Comparison of ENCODE assay signal across 20 cellular contexts in genomic region chr15:22240403-22240802, GRCh38.
DNase-seq lines count a peak whose midpoint lies in the region; ATAC-seq and TF ChIP-seq lines count a peak whose summit lies in the region.
"Had no signal": no experiment of that assay in that cellular context is flagged by ENCODE, and none has a peak within 500 bp of the region (broad histone marks: within the 10 kb centered on the region; RNA-seq: fewer than 3 reads in every experiment).

No MANE protein-coding gene starts in this region.

- H3K27me3 ChIP-seq in BLaER1 = no peaks in the 10 kb centered on the region

- H3K27ac Mint-ChIP-seq in CD14-positive monocyte (no peak overlapping the region), endothelial cell (ENCODE audit: unreplicated experiment) (no peak overlapping the region)
- H3K27ac Mint-ChIP-seq: B cell; CD4-positive, alpha-beta T cell; HFFc6 had no signal

- TF ChIP-seq CTCF in CD14-positive monocyte (IDR thresholded peaks at IDR 0.05) (no peak), endothelial cell (IDR thresholded peaks at IDR 0.05; ENCODE audit: unreplicated experiment) (no peak)

- intact Hi-C loops in CD14-positive monocyte (cut with micrococcal nuclease) = loop anchor here in 1 of 2 donors (10.0 kb wide), 1 partner anchor 1876 kb away; no protein-coding TSS in a partner anchor

- H3K36me3 Mint-ChIP-seq in CD14-positive monocyte (no peaks in the 10 kb centered on the region), endothelial cell (ENCODE audit: low read depth, unreplicated experiment) (peaks cover 45% of the 10 kb centered on the region)

- peak; percentile 10 for DNase-seq in CD14-positive monocyte (ENCODE audit: low spot score)
- DNase-seq in endothelial cell (ENCODE audit: low spot score) = no peak
- DNase-seq in mesenteric fat pad (ENCODE audit: low spot score) = peak; percentile 83
- no peak for DNase-seq in HuH-7 (ENCODE audit: low spot score)
- DNase-seq: C1 segment of cervical spinal cord; CD4-positive, alpha-beta T cell; CD8-positive, alpha-beta memory T cell; DMS 273 treated with DMSO at 0.1 percent for 48 hours; DMS79; EL; GDM1; GOT3; HFFc6 had no signal

- H3K36me3 ChIP-seq in BLaER1 = no peaks in the 10 kb centered on the region
- H3K36me3 ChIP-seq: HAP-1 had no signal

- ATAC-seq in HG03135 (IDR thresholded peaks at IDR 0.05; ENCODE audit: unreplicated experiment) = no peak
- ATAC-seq in HG03571 (IDR thresholded peaks at IDR 0.05; ENCODE audit: unreplicated experiment) = no peak
- no peak for ATAC-seq in HG03039 (IDR thresholded peaks at IDR 0.05; ENCODE audit: unreplicated experiment)
- ATAC-seq: GM12878 had no signal

- no peaks in the 10 kb centered on the region for H4K20me1 ChIP-seq in BLaER1

- no peaks in the 10 kb centered on the region for H3K9me3 ChIP-seq in BLaER1

- 0 out of 2 replicates have a peak overlapping the region, but pooled peaks have one; percentile 20 for H3K9ac ChIP-seq in BLaER1

- H3K27me3 Mint-ChIP-seq in CD14-positive monocyte (ENCODE audit: low read depth in 3 of 3) = peaks cover 3 to 5% (median 4%) of the 10 kb centered on the region in 3 donors
- peaks cover 26% of the 10 kb centered on the region for H3K27me3 Mint-ChIP-seq in endothelial cell (ENCODE audit: unreplicated experiment)

- H3K27ac ChIP-seq in BLaER1 = peak overlapping the region; percentile 18; the same call in 1 of the 2 replicates

- H3K4me3 Mint-ChIP-seq in CD14-positive monocyte = peak overlapping the region in 1 of 2 donors; percentile 61
- H3K4me3 Mint-ChIP-seq in endothelial cell (ENCODE audit: unreplicated experiment) = peak overlapping the region; percentile 22
- H3K4me3 Mint-ChIP-seq: B cell; CD4-positive, alpha-beta T cell; CD8-positive, alpha-beta memory T cell; HFFc6 had no signal

- H3K4me3 ChIP-seq in BLaER1 = peak overlapping the region; percentile 9; the same call in 1 of the 2 replicates
- H3K4me3 ChIP-seq: GM12878, HAP-1 had no signal

- peak overlapping the region; percentile 67 for H3K4me2 ChIP-seq in BLaER1

- H3K9me3 Mint-ChIP-seq in CD14-positive monocyte (peaks cover 0 to 3% (median 0%) of the 10 kb centered on the region in 7 donors), endothelial cell (ENCODE audit: unreplicated experiment) (peaks cover 76% of the 10 kb centered on the region)
- H3K9me3 Mint-ChIP-seq: CD4-positive, alpha-beta T cell; CD8-positive, alpha-beta memory T cell had no signal

- H3K4me1 Mint-ChIP-seq in CD14-positive monocyte = peaks cover 7% of the 10 kb centered on the region
- H3K4me1 Mint-ChIP-seq in endothelial cell (ENCODE audit: unreplicated experiment) = no peaks in the 10 kb centered on the region
- H3K4me1 Mint-ChIP-seq: B cell had no signal

- H3K4me1 ChIP-seq in BLaER1 = peaks cover 23% of the 10 kb centered on the region
- H3K4me1 ChIP-seq: HAP-1 had no signal

Comparison
In these comparisons a context has a peak if more than half of its experiments do, and no peak if none do; other contexts are left out.
1. DNase-seq: peak in CD14-positive monocyte (single experiment) and mesenteric fat pad (single experiment); none in endothelial cell (single experiment) and HuH-7 (single experiment).